In the genomic region with DNA sequence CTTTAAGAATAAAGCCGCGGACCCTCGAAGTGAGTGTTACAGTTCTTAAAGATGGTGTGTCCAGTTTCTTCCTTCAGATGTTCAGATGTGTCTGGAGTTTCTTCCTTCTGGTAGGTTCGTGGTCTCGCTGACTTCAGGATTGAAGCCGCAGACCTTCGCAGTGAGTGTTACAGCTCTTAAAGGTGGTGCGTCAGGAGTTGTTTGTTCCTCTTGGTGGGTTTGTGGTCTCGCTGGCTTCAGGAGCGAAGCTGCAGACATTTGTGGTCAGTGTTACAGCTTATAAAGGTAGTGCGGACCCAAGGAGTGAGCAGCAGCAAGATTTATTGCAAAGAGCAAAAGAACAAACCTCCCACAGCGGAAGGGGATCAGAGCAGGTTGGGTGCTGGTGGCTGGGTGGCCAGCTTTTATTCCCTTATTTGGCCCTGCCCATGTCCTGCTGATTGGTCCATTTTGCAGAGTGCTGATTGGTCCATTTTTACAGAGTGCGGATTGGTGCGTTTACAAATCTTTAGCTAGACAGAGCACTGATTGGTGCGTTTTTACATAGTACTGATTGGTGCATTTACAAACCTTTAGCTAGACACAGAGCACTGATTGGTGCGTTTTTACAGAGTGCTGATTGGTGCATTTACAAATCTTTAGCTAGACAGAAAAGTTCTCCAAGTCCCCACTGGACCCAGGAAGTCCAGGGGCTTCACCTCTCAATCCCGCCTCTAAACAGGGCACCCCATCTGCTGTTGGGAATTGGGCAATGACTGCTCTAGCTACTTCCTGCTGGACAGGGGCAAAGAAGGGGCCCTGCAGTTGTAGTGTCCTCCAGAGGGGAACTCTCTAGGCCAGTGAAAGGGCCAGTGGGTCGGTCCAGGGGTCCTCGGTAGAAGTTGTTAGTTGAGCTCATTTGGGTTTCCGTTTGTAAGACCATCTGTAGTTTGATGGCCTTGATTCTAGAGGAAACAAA, we compare ENCODE assay signal across 9 cellular contexts. TPM values are rescaled to one million over a fixed set of nuclear protein-coding genes. Genes with fewer than 3 reads are reported as not detected.
DNase-seq lines count a peak whose midpoint lies in the region; ATAC-seq and TF ChIP-seq lines count a peak whose summit lies in the region.
"Not testable (repeated sequence)": the region's sequence is repeated elsewhere in the genome, so short reads cannot be mapped to it uniquely, and the experiment has no call there.
"Had no signal": no experiment of that assay in that cellular context is flagged by ENCODE, and none has a peak within 500 bp of the region (broad histone marks: within the 10 kb centered on the region; RNA-seq: fewer than 3 reads in every experiment).

No MANE protein-coding gene starts in this region.

- intact Hi-C loops in activated B cell treated with CpG ODN at 0.5 μM for 24 hours (cut with micrococcal nuclease), result loop anchor here (5.0 kb wide), 2 partner anchors 279 to 346 kb away; a partner anchor contains a TSS

- DNase-seq in AG04449 (ENCODE audit: low read depth, low spot score); activated B cell treated with CpG ODN at 0.5 μM for 24 hours; adipocyte (ENCODE audit: low read depth); fibroblast of lung (ENCODE audit: low read depth in 2 of 2): not testable (repeated sequence)
- DNase-seq in NOMO-1 (lab: John Stamatoyannopoulos, UW; ENCODE audit: unreplicated experiment in 2 of 2), result peak; percentile 35 to 79
- peak; percentile 31 for DNase-seq in stimulated activated CD8-positive, alpha-beta memory T cell treated with anti-CD3 and anti-CD28 coated beads, Interleukin-4, amount 100 ng/mL, for 24 hours (ENCODE audit: low read depth)

- H3K4me1 ChIP-seq in adipocyte (ENCODE audit: control insufficient read depth, insufficient read depth, low read length), result peaks cover 49% of the 10 kb centered on the region
- H3K4me1 ChIP-seq in fibroblast of lung (ENCODE audit: control insufficient read depth, extremely low read depth, insufficient read depth, low read length), result not testable (repeated sequence)

- peak overlapping the region; percentile 94 for H3K9ac ChIP-seq in adipocyte (ENCODE audit: low read length)
- H3K9ac ChIP-seq in fibroblast of lung (ENCODE audit: insufficient read depth, low read length), result not testable (repeated sequence)

- H3K27ac ChIP-seq in fibroblast of lung (ENCODE audit: insufficient read depth, low read length), result not testable (repeated sequence)

- H2AFZ ChIP-seq in fibroblast of lung (ENCODE audit: low read length), result not testable (repeated sequence)

- H3K27ac Mint-ChIP-seq in activated B cell treated with CpG ODN at 0.5 μM for 24 hours (peak overlapping the region; percentile 70), nephron (peak overlapping the region; percentile 90 to 93 (median 91))

- not testable (repeated sequence) for H3K27me3 ChIP-seq in adipocyte (replicated peaks; ENCODE audit: control insufficient read depth, insufficient read depth, low read length); fibroblast of lung (ENCODE audit: control insufficient read depth, insufficient read depth, low read length)

- in situ Hi-C loops in GM18951 (cut with MboI; ENCODE audit: low sequenced_read_pairs, unreplicated experiment), result not testable (repeated sequence)

- H4K20me1 ChIP-seq in fibroblast of lung (ENCODE audit: control insufficient read depth, extremely low read depth, insufficient read depth, low read length), result not testable (repeated sequence)

- H3K4me3 Mint-ChIP-seq in activated B cell treated with CpG ODN at 0.5 μM for 24 hours (peak overlapping the region; percentile 85), nephron (peak overlapping the region; percentile 90 to 93 (median 92))

- H3K4me1 Mint-ChIP-seq in activated B cell treated with CpG ODN at 0.5 μM for 24 hours, result peaks cover 44% of the 10 kb centered on the region
- H3K4me1 Mint-ChIP-seq in nephron, result peaks cover 36% of the 10 kb centered on the region

- H3K9me3 ChIP-seq in adipocyte (ENCODE audit: control insufficient read depth, low read length); fibroblast of lung (ENCODE audit: control insufficient read depth, insufficient read depth, low read depth, low read length): not testable (repeated sequence)

- peak; percentile 38 for TF ChIP-seq POLR2A in GM18951 (IDR thresholded peaks at IDR 0.05; ENCODE audit: extremely low read depth, insufficient read depth, insufficient read length)

- not testable (repeated sequence) for TF ChIP-seq CTCF in AG04449 (IDR thresholded peaks at IDR 0.05; ENCODE audit: insufficient read depth, low read length, missing control alignments); activated B cell treated with CpG ODN at 0.5 μM for 24 hours (IDR thresholded peaks at IDR 0.05); fibroblast of lung (conservative IDR thresholded peaks at IDR 0.05 in 1 of 2, IDR thresholded peaks at IDR 0.05 in 1 of 2; ENCODE audit: low read depth in 1 of 2, low read length in 2 of 2); nephron (IDR thresholded peaks at IDR 0.05; ENCODE audit: unreplicated experiment in 3 of 3)

- CTCF ChIA-PET in AG04449 (lab: Yijun Ruan, JAX), result interaction anchor here (1.9 kb wide), 1 partner anchor 16 kb away, joined by 6 read pairs; no protein-coding TSS in a partner anchor
- CTCF ChIA-PET in activated B cell treated with CpG ODN at 0.5 μM for 24 hours (lab: Charles Lee), result not testable (repeated sequence)

- H3K4me3 ChIP-seq in AG04449 (ENCODE audit: low read depth, low read length), result peak overlapping the region; percentile 71
- peak overlapping the region; percentile 93 for H3K4me3 ChIP-seq in adipocyte (ENCODE audit: low read length)
- H3K4me3 ChIP-seq in fibroblast of lung (replicated peaks in 1 of 4; ENCODE audit: control extremely low read depth in 1 of 4, insufficient read depth in 1 of 4, low read depth in 3 of 4, low read length in 4 of 4), result peak overlapping the region in 2 of 4 experiments; percentile 69 to 75

- peaks cover 27% of the 10 kb centered on the region for H3K79me2 ChIP-seq in fibroblast of lung (ENCODE audit: control insufficient read depth, insufficient read depth, low read length)

- peak overlapping the region; percentile 35 for H3K4me2 ChIP-seq in fibroblast of lung (ENCODE audit: extremely low read depth, insufficient read depth, low read length)

- H3K9me3 Mint-ChIP-seq in activated B cell treated with CpG ODN at 0.5 μM for 24 hours, result not testable (repeated sequence)
- peaks cover 30% of the 10 kb centered on the region for H3K9me3 Mint-ChIP-seq in nephron

- not testable (repeated sequence) for H3K36me3 ChIP-seq in adipocyte (ENCODE audit: control insufficient read depth, insufficient read depth, low read length, severe bottlenecking); fibroblast of lung (ENCODE audit: control insufficient read depth, insufficient read depth, low read length)

- not testable (repeated sequence) for ATAC-seq in activated B cell treated with CpG ODN at 0.5 μM for 24 hours (ENCODE audit: low read depth)

- peaks cover 12% of the 10 kb centered on the region for H3K36me3 Mint-ChIP-seq in activated B cell treated with CpG ODN at 0.5 μM for 24 hours (ENCODE audit: low read depth)
- H3K36me3 Mint-ChIP-seq in nephron (ENCODE audit: low read depth), result peaks cover 51% of the 10 kb centered on the region

- POLR2A ChIA-PET in AG04449 (lab: Yijun Ruan, JAX), result not testable (repeated sequence)
- POLR2A ChIA-PET in activated B cell treated with CpG ODN at 0.5 μM for 24 hours (lab: Charles Lee), result interaction anchor here (0.6 to 0.7 kb wide), 2 partner anchors 113 to 278 kb away, joined by 3 read pairs; a partner anchor contains a TSS

- not testable (repeated sequence) for H3K27me3 Mint-ChIP-seq in activated B cell treated with CpG ODN at 0.5 μM for 24 hours; nephron (ENCODE audit: low read depth)

RNA-seq across cellular contexts. Expression of a gene that starts 1.8 kb away (rescaled TPM):
- 8.5 and 9.0 TPM in 2 replicates for total RNA-seq in activated B cell treated with CpG ODN at 0.5 μM for 24 hours
- 5.4 and 7.8 TPM in 2 replicates for total RNA-seq in fibroblast of lung
- 8.2 and 9.4 TPM in 2 replicates for polyA plus RNA-seq in fibroblast of lung
- polyA plus RNA-seq in fibroblast of lung (2012), result 5.9 and 7.5 TPM in 2 replicates
- 2.7 and 8.6 TPM in 2 replicates for polyA minus RNA-seq in fibroblast of lung (ENCODE audit: low replicate concordance)

RNA-seq across cellular contexts. Expression of a gene that starts 17.8 kb away (rescaled TPM):
- total RNA-seq in activated B cell treated with CpG ODN at 0.5 μM for 24 hours, result not detected in 2 replicates
- total RNA-seq in fibroblast of lung, result 0.51 and 0.66 TPM in 2 replicates
- polyA plus RNA-seq in fibroblast of lung, result 0.03 and 0.09 TPM in 2 replicates
- 0.08 and 0.16 TPM in 2 replicates for polyA plus RNA-seq in fibroblast of lung (2012)
- not detected in 2 replicates for polyA minus RNA-seq in fibroblast of lung (ENCODE audit: low replicate concordance)

RNA-seq across cellular contexts. Expression of a gene that starts 18.4 kb away (rescaled TPM):
- total RNA-seq in activated B cell treated with CpG ODN at 0.5 μM for 24 hours (33.1 and 44.7 TPM in 2 replicates), fibroblast of lung (33.1 and 38.3 TPM in 2 replicates)
- 24.5 and 29.7 TPM in 2 replicates for polyA plus RNA-seq in fibroblast of lung
- 14.7 and 16.7 TPM in 2 replicates for polyA plus RNA-seq in fibroblast of lung (2012)
- 15.9 and 28.9 TPM in 2 replicates for polyA minus RNA-seq in fibroblast of lung (ENCODE audit: low replicate concordance)

RNA-seq across cellular contexts. Expression of a gene that starts 26.1 kb away (rescaled TPM):
- total RNA-seq in activated B cell treated with CpG ODN at 0.5 μM for 24 hours, result 1.1 and 1.2 TPM in 2 replicates
- under 0.01 and 0.17 TPM in 2 replicates for total RNA-seq in fibroblast of lung
- 0.21 TPM in 1 of 2 replicates, not detected in the other for polyA plus RNA-seq in fibroblast of lung
- polyA plus RNA-seq in fibroblast of lung (2012), result 0.23 TPM in 2 replicates
- polyA minus RNA-seq in fibroblast of lung (ENCODE audit: low replicate concordance), result not detected in 2 replicates
- total RNA-seq: left ventricle myocardium superior had no signal
